In the genomic region with DNA sequence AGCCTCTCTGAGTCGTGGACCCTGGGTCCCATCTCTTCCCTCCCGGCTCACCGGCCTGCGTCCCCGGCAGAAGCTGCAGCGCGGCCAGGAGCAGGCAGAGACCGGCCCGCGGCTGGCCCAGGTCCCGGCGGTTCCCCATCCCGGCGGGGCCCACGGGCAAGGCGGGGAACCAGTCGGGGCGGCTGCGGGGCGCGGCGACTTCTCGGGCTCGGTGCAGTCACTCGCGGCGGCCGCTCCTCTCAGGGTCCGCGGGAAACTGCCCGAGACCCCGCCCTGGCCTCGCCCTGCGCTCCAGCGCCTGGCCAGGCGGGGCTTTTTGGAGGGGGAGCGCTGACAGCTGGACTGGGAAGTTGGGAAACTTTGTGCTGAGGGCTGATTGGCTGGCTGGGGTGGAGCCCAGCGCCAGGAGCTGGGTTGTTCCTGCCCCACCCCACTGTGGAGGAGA, we compare ENCODE assay signal across 8 cellular contexts. TPM values are rescaled to one million over a fixed set of nuclear protein-coding genes. Genes with fewer than 3 reads are reported as not detected.
DNase-seq lines count a peak whose midpoint lies in the region; ATAC-seq and TF ChIP-seq lines count a peak whose summit lies in the region.

A gene (minus strand): TSS at position 258 of the 445 bp plus-strand sequence. CDS start 119 bp downstream, at position 139.

- no peak for DNase-seq in brain microvascular endothelial cell
- no peak for DNase-seq in smooth muscle cell (lab: John Stamatoyannopoulos, UW; ENCODE audit: unreplicated experiment)
- DNase-seq in SJCRH30, result no peak
- DNase-seq in activated CD4-positive, alpha-beta memory T cell treated with anti-CD3 and anti-CD28 coated beads, Interleukin-2, amount 10 ng/mL, durations not matched to agents 7 days and 5 days, result no peak
- no peak for DNase-seq in effector CD4-positive, alpha-beta T cell

- H3K9me3 ChIP-seq in ES-I3 (ENCODE audit: control insufficient read depth, insufficient read depth, low read length) (no peaks in the 10 kb centered on the region), iPS-18a (ENCODE audit: control insufficient read depth, low read depth, low read length) (no peaks in the 10 kb centered on the region), smooth muscle cell (replicated peaks; ENCODE audit: low read depth) (no peaks in the 10 kb centered on the region), SJCRH30 (replicated peaks) (no peaks in the 10 kb centered on the region)

- H3K4me1 Mint-ChIP-seq in activated CD4-positive, alpha-beta memory T cell treated with anti-CD3 and anti-CD28 coated beads, Interleukin-2, amount 10 ng/mL, durations not matched to agents 7 days and 5 days, result peaks cover 24% of the 10 kb centered on the region

- H3K27ac ChIP-seq in brain microvascular endothelial cell (peak within 1 kb of the TSS; percentile 94), iPS-18a (ENCODE audit: low read length) (no peak within 1 kb of the TSS), smooth muscle cell (ENCODE audit: low read depth) (no peak within 1 kb of the TSS), SJCRH30 (no peak within 1 kb of the TSS)

- H3K27me3 Mint-ChIP-seq in activated CD4-positive, alpha-beta memory T cell treated with anti-CD3 and anti-CD28 coated beads, Interleukin-2, amount 10 ng/mL, durations not matched to agents 7 days and 5 days, result peaks cover 50% of the 10 kb centered on the region

- H3K4me1 ChIP-seq in ES-I3 (ENCODE audit: insufficient read depth, low read length) (peaks cover 12% of the 10 kb centered on the region), iPS-18a (ENCODE audit: control insufficient read depth, low read depth, low read length) (peaks cover 10% of the 10 kb centered on the region), smooth muscle cell (ENCODE audit: low read depth) (peaks cover 3% of the 10 kb centered on the region), SJCRH30 (peaks cover 19% of the 10 kb centered on the region)

- H3K4me3 ChIP-seq in brain microvascular endothelial cell (ENCODE audit: low read depth, low read length) (peak within 1 kb of the TSS; percentile 47), iPS-18a (ENCODE audit: low read length) (peak within 1 kb of the TSS; percentile 27), smooth muscle cell (peak within 1 kb of the TSS; percentile 27), SJCRH30 (no peak within 1 kb of the TSS)

- no peak within 1 kb of the TSS for H3K4me3 Mint-ChIP-seq in activated CD4-positive, alpha-beta memory T cell treated with anti-CD3 and anti-CD28 coated beads, Interleukin-2, amount 10 ng/mL, durations not matched to agents 7 days and 5 days

- H3F3A ChIP-seq in smooth muscle cell (ENCODE audit: low read depth), result peaks cover 16% of the 10 kb centered on the region

- H3K27me3 ChIP-seq in brain microvascular endothelial cell (replicated peaks), result peaks cover 9% of the 10 kb centered on the region
- H3K27me3 ChIP-seq in iPS-18a (ENCODE audit: control insufficient read depth, insufficient read depth, low read length), result peaks cover 59% of the 10 kb centered on the region
- H3K27me3 ChIP-seq in smooth muscle cell (ENCODE audit: low read depth), result peaks cover 34% of the 10 kb centered on the region
- no peaks in the 10 kb centered on the region for H3K27me3 ChIP-seq in SJCRH30

- CTCF ChIA-PET in activated CD4-positive, alpha-beta memory T cell treated with anti-CD3 and anti-CD28 coated beads, Interleukin-2, amount 10 ng/mL, durations not matched to agents 7 days and 5 days (lab: Charles Lee), result interaction anchor here (1.2 to 1.5 kb wide), 2 partner anchors 10 to 17 kb away, joined by 4 read pairs; no protein-coding TSS in a partner anchor

- no peaks in the 10 kb centered on the region for H4K20me1 ChIP-seq in smooth muscle cell (ENCODE audit: low read depth)

- no peaks in the 10 kb centered on the region for H3K36me3 ChIP-seq in ES-I3 (ENCODE audit: insufficient read depth, low read length)
- H3K36me3 ChIP-seq in brain microvascular endothelial cell (replicated peaks), result no peaks in the 10 kb centered on the region
- no peaks in the 10 kb centered on the region for H3K36me3 ChIP-seq in iPS-18a (ENCODE audit: control insufficient read depth, low read depth, low read length)
- H3K36me3 ChIP-seq in smooth muscle cell (ENCODE audit: low read depth), result no peaks in the 10 kb centered on the region
- H3K36me3 ChIP-seq in SJCRH30, result no peaks in the 10 kb centered on the region

- no peaks in the 10 kb centered on the region for H3K9me3 Mint-ChIP-seq in activated CD4-positive, alpha-beta memory T cell treated with anti-CD3 and anti-CD28 coated beads, Interleukin-2, amount 10 ng/mL, durations not matched to agents 7 days and 5 days

- H2AFZ ChIP-seq in smooth muscle cell (ENCODE audit: low read depth), result no peak within 1 kb of the TSS

- TF ChIP-seq CTCF in brain microvascular endothelial cell (IDR thresholded peaks at IDR 0.05; ENCODE audit: low read depth, low read length, missing control alignments) (no peak), smooth muscle cell (IDR thresholded peaks at IDR 0.05; ENCODE audit: borderline replicate concordance, insufficient read depth, poor library complexity, severe bottlenecking) (no peak)

- 3% methylated on average over 25 of the region's 38 CpGs for WGBS in smooth muscle cell (ENCODE audit: low lambda C conversion rate)

- POLR2A ChIA-PET in activated CD4-positive, alpha-beta memory T cell treated with anti-CD3 and anti-CD28 coated beads, Interleukin-2, amount 10 ng/mL, durations not matched to agents 7 days and 5 days (lab: Charles Lee), result no interaction called here

- H3K79me2 ChIP-seq in smooth muscle cell (ENCODE audit: low read depth), result no peaks in the 10 kb centered on the region

- H3K4me2 ChIP-seq in smooth muscle cell, result peak within 1 kb of the TSS; percentile 75

- H3K27ac Mint-ChIP-seq in activated CD4-positive, alpha-beta memory T cell treated with anti-CD3 and anti-CD28 coated beads, Interleukin-2, amount 10 ng/mL, durations not matched to agents 7 days and 5 days, result no peak within 1 kb of the TSS

- peak within 1 kb of the TSS; percentile 28; the same call in 1 of the 2 replicates for H3K9ac ChIP-seq in ES-I3 (ENCODE audit: low read depth, low read length)
- H3K9ac ChIP-seq in iPS-18a (ENCODE audit: low read length), result no peak within 1 kb of the TSS
- H3K9ac ChIP-seq in smooth muscle cell (ENCODE audit: low read depth), result no peak within 1 kb of the TSS

- in situ Hi-C loops in brain microvascular endothelial cell (cut with HindIII; ENCODE audit: low pct_ligation_motif_present, low sequenced_read_pairs), result no loop called here

- H3K36me3 Mint-ChIP-seq in activated CD4-positive, alpha-beta memory T cell treated with anti-CD3 and anti-CD28 coated beads, Interleukin-2, amount 10 ng/mL, durations not matched to agents 7 days and 5 days (ENCODE audit: low read depth), result no peaks in the 10 kb centered on the region

- no peak for ATAC-seq in GM19351 (IDR thresholded peaks at IDR 0.05; ENCODE audit: unreplicated experiment)

RNA-seq across cellular contexts. Expression of the gene that starts here (rescaled TPM):
- 11.2 and 12.8 TPM in 2 replicates for total RNA-seq in smooth muscle cell
- polyA plus RNA-seq in smooth muscle cell, result 8.2 and 14.4 TPM in 2 replicates
- not detected in 2 replicates for total RNA-seq in SJCRH30 (2014; rRNA removed; shearing (Covaris generic))
- total RNA-seq in activated CD4-positive, alpha-beta memory T cell treated with anti-CD3 and anti-CD28 coated beads, Interleukin-2, amount 10 ng/mL, durations not matched to agents 7 days and 5 days, result 1 to 10 TPM; 1.1 TPM
